ENCODE assay signal across 11 cellular contexts in the genomic region with DNA sequence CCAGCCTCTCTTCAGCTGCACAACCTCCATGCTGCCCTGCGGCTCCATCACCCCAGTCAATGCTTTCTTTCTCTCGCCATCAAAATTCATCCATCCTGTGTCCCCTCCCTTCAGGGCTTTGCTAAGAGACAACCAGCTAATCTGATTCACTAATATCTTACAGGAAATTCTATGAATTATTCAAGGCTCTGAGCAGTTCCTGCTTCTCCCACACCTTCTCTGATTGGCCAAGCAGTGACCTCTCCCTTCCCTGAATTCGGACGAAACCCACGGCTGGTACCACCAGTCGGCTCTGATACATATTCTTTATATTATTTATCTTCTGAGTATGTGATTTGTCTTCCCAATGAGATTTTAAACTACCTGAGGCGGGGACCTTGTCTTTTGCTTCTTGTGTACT. TPM values are rescaled to one million over a fixed set of nuclear protein-coding genes. Genes with fewer than 3 reads are reported as not detected.
DNase-seq lines count a peak whose midpoint lies in the region; ATAC-seq and TF ChIP-seq lines count a peak whose summit lies in the region.
"Had no signal": no experiment of that assay in that cellular context is flagged by ENCODE, and none has a peak within 500 bp of the region (broad histone marks: within the 10 kb centered on the region; RNA-seq: fewer than 3 reads in every experiment).

No MANE protein-coding gene starts in this region.

- H3K9me3 Mint-ChIP-seq in T-helper 1 cell treated with Interleukin-12 subunit alpha and Interleukin-12 subunit beta and Interleukin-4 antibody, amounts not matched to agents 30 μg/mL and 1 μg/mL, for 36 hours, result no peaks in the 10 kb centered on the region
- H3K9me3 Mint-ChIP-seq in CD4-positive, alpha-beta T cell, result no peaks in the 10 kb centered on the region
- no peaks in the 10 kb centered on the region for H3K9me3 Mint-ChIP-seq in naive thymus-derived CD8-positive, alpha-beta T cell

- H3K36me3 Mint-ChIP-seq in T-helper 1 cell treated with Interleukin-12 subunit alpha and Interleukin-12 subunit beta and Interleukin-4 antibody, amounts not matched to agents 30 μg/mL and 1 μg/mL, for 36 hours (ENCODE audit: low read depth), result peaks cover 20% of the 10 kb centered on the region
- H3K36me3 Mint-ChIP-seq in CD4-positive, alpha-beta T cell (ENCODE audit: low read depth), result peaks cover 10% of the 10 kb centered on the region
- peaks cover 0 to 20% (median 0%) of the 10 kb centered on the region in 3 donors for H3K36me3 Mint-ChIP-seq in naive thymus-derived CD8-positive, alpha-beta T cell

- no peaks in the 10 kb centered on the region for H3K9me3 ChIP-seq in CD4-positive, alpha-beta T cell (ENCODE audit: control insufficient read depth, low read length)
- no peaks in the 10 kb centered on the region for H3K9me3 ChIP-seq in BE2C
- H3K9me3 ChIP-seq: thyroid gland had no signal

- peak overlapping the region; percentile 43 for H3K4me3 Mint-ChIP-seq in T-helper 1 cell treated with Interleukin-12 subunit alpha and Interleukin-12 subunit beta and Interleukin-4 antibody, amounts not matched to agents 30 μg/mL and 1 μg/mL, for 36 hours
- peak overlapping the region; percentile 54 for H3K4me3 Mint-ChIP-seq in CD4-positive, alpha-beta T cell
- H3K4me3 Mint-ChIP-seq in naive thymus-derived CD8-positive, alpha-beta T cell, result peak overlapping the region; percentile 8 to 92 (median 63)

- H3K4me1 Mint-ChIP-seq in T-helper 1 cell treated with Interleukin-12 subunit alpha and Interleukin-12 subunit beta and Interleukin-4 antibody, amounts not matched to agents 30 μg/mL and 1 μg/mL, for 36 hours (ENCODE audit: low read depth), result peaks cover 39% of the 10 kb centered on the region
- H3K4me1 Mint-ChIP-seq in CD4-positive, alpha-beta T cell (ENCODE audit: low read depth), result peaks cover 66% of the 10 kb centered on the region
- H3K4me1 Mint-ChIP-seq in naive thymus-derived CD8-positive, alpha-beta T cell, result peaks cover 42 to 78% (median 58%) of the 10 kb centered on the region in 4 donors

- peaks cover 6% of the 10 kb centered on the region for H3K4me1 ChIP-seq in BE2C

- CTCF ChIA-PET in CD4-positive, alpha-beta T cell (lab: Charles Lee), result no interaction called here

- no peak for ATAC-seq in CD4-positive, alpha-beta T cell (ENCODE audit: poor library complexity)
- ATAC-seq in naive thymus-derived CD8-positive, alpha-beta T cell, result no peak
- ATAC-seq in GM21619 (IDR thresholded peaks at IDR 0.05; ENCODE audit: unreplicated experiment), result no peak

- no peak overlapping the region for H3K4me3 ChIP-seq in BE2C (ENCODE audit: low read depth, low read length)
- H3K4me3 ChIP-seq: thyroid gland had no signal

- H3K27me3 ChIP-seq in CD4-positive, alpha-beta T cell (ENCODE audit: control insufficient read depth, insufficient read depth, low read length), result no peaks in the 10 kb centered on the region
- peaks cover 12% of the 10 kb centered on the region for H3K27me3 ChIP-seq in BE2C
- H3K27me3 ChIP-seq: thyroid gland had no signal

- DNase-seq in T-helper 1 cell (no peak), amniotic epithelial cell (ENCODE audit: low read depth) (peak; percentile 38), BE2C (no peak), AML-193 (lab: John Stamatoyannopoulos, UW) (no peak)
- DNase-seq in CD4-positive, alpha-beta T cell, result no peak
- no peak for DNase-seq in naive thymus-derived CD8-positive, alpha-beta T cell
- DNase-seq: 8988T, NCI-H82 had no signal

- H3K27ac ChIP-seq in CD4-positive, alpha-beta T cell (ENCODE audit: low read depth, low read length), result no peak overlapping the region

- intact Hi-C loops in CD4-positive, alpha-beta T cell (cut with DNase I, micrococcal nuclease), result loop anchor here (2.0 to 5.0 kb wide), 4 partner anchors 14 to 183 kb away; partner anchors contain the start of genes ITPR3 (in 1 of the 2) and ZBTB9 (in 1 of the 2)

- no peaks in the 10 kb centered on the region for H3K36me3 ChIP-seq in BE2C
- H3K36me3 ChIP-seq: thyroid gland had no signal

- POLR2A ChIA-PET in CD4-positive, alpha-beta T cell (lab: Charles Lee), result interaction anchor here (1.4 to 1.7 kb wide), 2 partner anchors 59 to 602 kb away, joined by 4 to 5 read pairs; partner anchors contain the start of gene HMGA1
- POLR2A ChIA-PET in naive thymus-derived CD8-positive, alpha-beta T cell (lab: Charles Lee), result interaction anchor here (0.6 to 5.3 kb wide), 3 partner anchors 13 to 60 kb away, joined by 3 to 35 read pairs (median 3); partner anchors contain the start of gene ITPR3

- H3K27ac Mint-ChIP-seq in T-helper 1 cell treated with Interleukin-12 subunit alpha and Interleukin-12 subunit beta and Interleukin-4 antibody, amounts not matched to agents 30 μg/mL and 1 μg/mL, for 36 hours, result peak overlapping the region; percentile 12
- peak overlapping the region; percentile 63 for H3K27ac Mint-ChIP-seq in CD4-positive, alpha-beta T cell
- peak overlapping the region in 4 of 10 donors; percentile 0 to 48 (median 36) for H3K27ac Mint-ChIP-seq in naive thymus-derived CD8-positive, alpha-beta T cell

- no peak for TF ChIP-seq CTCF in CD4-positive, alpha-beta T cell (IDR thresholded peaks at IDR 0.05)
- TF ChIP-seq CTCF in BE2C (IDR thresholded peaks at IDR 0.05; ENCODE audit: low read depth, low read length), result no peak

- peaks cover 3% of the 10 kb centered on the region for H3K27me3 Mint-ChIP-seq in T-helper 1 cell treated with Interleukin-12 subunit alpha and Interleukin-12 subunit beta and Interleukin-4 antibody, amounts not matched to agents 30 μg/mL and 1 μg/mL, for 36 hours (ENCODE audit: low read depth)
- no peaks in the 10 kb centered on the region for H3K27me3 Mint-ChIP-seq in CD4-positive, alpha-beta T cell
- H3K27me3 Mint-ChIP-seq in naive thymus-derived CD8-positive, alpha-beta T cell, result no peaks in the 10 kb centered on the region

RNA-seq across cellular contexts. Expression of gene ITPR3, which starts 13.9 kb away (rescaled TPM):
- total RNA-seq in CD4-positive, alpha-beta T cell, result 10 to 100 TPM; 44.5 to 45.5 TPM
- 10 to 100 TPM; 44.3 to 46.2 TPM for total RNA-seq in naive thymus-derived CD8-positive, alpha-beta T cell
- polyA plus RNA-seq in naive thymus-derived CD8-positive, alpha-beta T cell, result 1 to 10 TPM in 2 of 3 donors, under 1 TPM in 1; 0.98 to 4.9 (median 2.4) TPM
- 0.09 TPM for polyA plus RNA-seq in BE2C (2012; ENCODE audit: insufficient read depth, insufficient read length, low read depth)

RNA-seq across cellular contexts. Expression of gene BAK1, which starts 54.9 kb away (rescaled TPM):
- 10 to 100 TPM; 38.3 to 40.8 TPM for total RNA-seq in CD4-positive, alpha-beta T cell
- total RNA-seq in naive thymus-derived CD8-positive, alpha-beta T cell, result 10 to 100 TPM; 16.3 to 16.5 TPM
- polyA plus RNA-seq in naive thymus-derived CD8-positive, alpha-beta T cell, result 10 to 100 TPM; 11.8 to 20.9 (median 13.2) TPM
- polyA plus RNA-seq in BE2C (2012; ENCODE audit: insufficient read depth, insufficient read length, low read depth), result 47.1 TPM
